In the genomic region with DNA sequence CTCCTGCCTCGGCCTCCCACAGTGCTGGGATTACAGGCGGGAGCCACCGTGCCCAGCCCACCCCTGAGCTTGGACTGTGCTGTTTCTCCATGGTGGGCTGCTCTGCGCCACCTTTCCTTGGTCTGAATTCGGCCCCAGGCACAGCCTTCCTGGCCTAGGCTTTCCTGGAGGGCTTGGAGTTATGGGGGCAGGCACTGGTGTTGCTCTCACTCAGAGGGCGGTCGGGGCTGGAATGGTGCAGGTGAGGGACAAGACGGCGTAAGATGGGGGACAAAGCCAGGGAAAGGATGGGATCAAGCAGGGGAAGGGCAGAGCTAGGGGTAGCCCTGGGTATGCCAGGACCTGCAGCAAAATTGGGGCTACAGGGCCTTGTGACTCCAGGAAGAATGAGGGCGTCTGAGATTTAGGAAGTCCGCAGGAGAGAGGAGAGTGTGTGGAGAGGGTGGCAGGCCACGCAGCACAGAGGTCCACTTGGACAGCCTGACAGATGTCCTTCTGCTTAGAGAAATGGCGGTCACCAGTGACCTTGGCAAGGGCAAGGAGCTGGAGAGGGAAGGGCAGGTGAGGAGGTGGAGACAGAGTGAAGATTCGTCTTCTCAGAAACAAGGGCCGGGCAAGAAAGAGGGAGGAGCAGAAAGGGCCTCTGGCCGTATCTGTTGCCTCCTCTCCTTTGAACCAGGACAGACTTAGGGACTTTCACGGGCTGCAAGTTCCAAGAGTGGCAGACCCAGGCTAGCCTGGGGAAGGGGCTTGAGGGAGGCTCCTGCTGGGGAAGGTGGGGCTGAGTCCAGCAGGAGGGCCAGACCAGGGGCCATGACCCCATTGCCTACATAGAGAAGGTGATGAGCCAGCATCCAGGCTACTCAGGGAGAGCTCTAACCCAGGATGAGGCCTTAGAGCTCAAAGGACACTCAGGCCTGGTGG, we compare ENCODE assay signal across 9 cellular contexts. TPM values are rescaled to one million over a fixed set of nuclear protein-coding genes. Genes with fewer than 3 reads are reported as not detected.
DNase-seq lines count a peak whose midpoint lies in the region; ATAC-seq and TF ChIP-seq lines count a peak whose summit lies in the region.
"Had no signal": no experiment of that assay in that cellular context is flagged by ENCODE, and none has a peak within 500 bp of the region (broad histone marks: within the 10 kb centered on the region; RNA-seq: fewer than 3 reads in every experiment).

No MANE protein-coding gene starts in this region.

- peaks cover 14% of the 10 kb centered on the region for H3K36me3 Mint-ChIP-seq in CD8-positive, alpha-beta T cell
- H3K36me3 Mint-ChIP-seq in endothelial cell (ENCODE audit: low read depth, unreplicated experiment) = peaks cover 11% of the 10 kb centered on the region

- POLR2A ChIA-PET in CD8-positive, alpha-beta T cell (lab: Charles Lee) = interaction anchor here (0.5 to 1.6 kb wide), 4 partner anchors 8 to 170 kb away, joined by 3 to 4 read pairs (median 4); partner anchors contain the start of genes AMDHD2, CCNF and KCTD5

- no peaks in the 10 kb centered on the region for H3K9me2 ChIP-seq in OCI-LY1 (ENCODE audit: low read depth, low read length)

- H3K4me2 ChIP-seq in OCI-LY1 (ENCODE audit: low read length) (peak overlapping the region; percentile 92; the same call in 1 of the 2 replicates), parathyroid adenoma (ENCODE audit: low read length) (peak overlapping the region; percentile 98)

- peak overlapping the region; percentile 71; the same call in 1 of the 2 replicates for H3K9ac ChIP-seq in OCI-LY1 (ENCODE audit: low read length)
- H3K9ac ChIP-seq in parathyroid adenoma = no peak overlapping the region

- peak overlapping the region; percentile 94 for H3K4me3 Mint-ChIP-seq in CD8-positive, alpha-beta T cell
- peak overlapping the region; percentile 89 for H3K4me3 Mint-ChIP-seq in endothelial cell (ENCODE audit: unreplicated experiment)

- H3K79me2 ChIP-seq in OCI-LY1 (ENCODE audit: insufficient read depth, low read length) = peaks cover 28% of the 10 kb centered on the region
- peaks cover 31% of the 10 kb centered on the region for H3K79me2 ChIP-seq in parathyroid adenoma

- H4K20me1 ChIP-seq in OCI-LY1 (ENCODE audit: insufficient read depth, low read length) = no peaks in the 10 kb centered on the region

- TF ChIP-seq CTCF in CD8-positive, alpha-beta T cell (IDR thresholded peaks at IDR 0.05) = no peak
- TF ChIP-seq CTCF in OCI-LY1 (IDR thresholded peaks at IDR 0.05; ENCODE audit: low read length) (no peak), endothelial cell (IDR thresholded peaks at IDR 0.05; ENCODE audit: unreplicated experiment) (no peak), parathyroid adenoma (IDR thresholded peaks at IDR 0.05) (no peak)

- H3K9me3 Mint-ChIP-seq in CD8-positive, alpha-beta T cell = no peaks in the 10 kb centered on the region
- H3K9me3 Mint-ChIP-seq in endothelial cell (ENCODE audit: unreplicated experiment) = no peaks in the 10 kb centered on the region

- H3K4me1 ChIP-seq in CD8-positive, alpha-beta T cell (ENCODE audit: insufficient read depth, low read length) = peaks cover 33% of the 10 kb centered on the region
- peaks cover 43% of the 10 kb centered on the region for H3K4me1 ChIP-seq in OCI-LY1 (ENCODE audit: insufficient read depth, low read length, severe bottlenecking)
- peaks cover 39% of the 10 kb centered on the region for H3K4me1 ChIP-seq in parathyroid adenoma

- H3F3A ChIP-seq in OCI-LY1 (ENCODE audit: insufficient read depth, low read length) = no peaks in the 10 kb centered on the region

- H2AFZ ChIP-seq in OCI-LY1 (ENCODE audit: low read length) (no peak overlapping the region), parathyroid adenoma (peak overlapping the region; percentile 92)

- no peaks in the 10 kb centered on the region for H3K27me3 ChIP-seq in CD8-positive, alpha-beta T cell (ENCODE audit: insufficient read depth, low read length)
- no peaks in the 10 kb centered on the region for H3K27me3 ChIP-seq in OCI-LY1 (ENCODE audit: insufficient read depth, low read length)
- H3K27me3 ChIP-seq in parathyroid adenoma (ENCODE audit: control insufficient read depth, insufficient read depth, low read length) = no peaks in the 10 kb centered on the region

- peaks cover 37% of the 10 kb centered on the region for H3K4me1 Mint-ChIP-seq in CD8-positive, alpha-beta T cell (ENCODE audit: low read depth)
- peaks cover 41% of the 10 kb centered on the region for H3K4me1 Mint-ChIP-seq in endothelial cell (ENCODE audit: unreplicated experiment)

- CTCF ChIA-PET in CD8-positive, alpha-beta T cell (lab: Charles Lee) = interaction anchor here (1.2 kb wide), 1 partner anchor 9 kb away, joined by 5 read pairs; no protein-coding TSS in a partner anchor

- DNase-seq in CD8-positive, alpha-beta T cell = no peak
- DNase-seq in endothelial cell (ENCODE audit: low spot score) (no peak), cerebellum (ENCODE audit: low spot score) (no peak), Kasumi-1 (lab: John Stamatoyannopoulos, UW) (no peak), NCI-H1694 (lab: John Stamatoyannopoulos, UW) (no peak)
- DNase-seq in stimulated activated CD4-positive, alpha-beta T cell treated with anti-CD3 and anti-CD28 coated beads, Interleukin-4, amount 100 ng/mL, for 4 hours = no peak
- DNase-seq: activated CD4-positive, CD25-positive, alpha-beta regulatory T cell treated with anti-CD3 and anti-CD28 coated beads, Interleukin-2, amount 50 U/mL, for 72 hours had no signal

- ATAC-seq in CD8-positive, alpha-beta T cell = no peak

- intact Hi-C loops in CD8-positive, alpha-beta T cell (cut with DNase I, micrococcal nuclease) = loop anchor here (2.0 to 10.0 kb wide), 4 partner anchors 37 to 727 kb away; partner anchors contain the start of genes NUBP2 (in 1 of the 2), PGP (in 1 of the 2), SPSB3 (in 1 of the 2) and TBC1D24 (in 1 of the 2)

- no peak overlapping the region for H3K27ac ChIP-seq in CD8-positive, alpha-beta T cell (ENCODE audit: low read depth, low read length)
- H3K27ac ChIP-seq in OCI-LY1 (ENCODE audit: low read depth, low read length, poor library complexity, severe bottlenecking) (peak overlapping the region; percentile 77), parathyroid adenoma (peak overlapping the region; percentile 99)

- H3K36me3 ChIP-seq in CD8-positive, alpha-beta T cell (ENCODE audit: insufficient read depth, low read length) = no peaks in the 10 kb centered on the region
- no peaks in the 10 kb centered on the region for H3K36me3 ChIP-seq in OCI-LY1 (ENCODE audit: insufficient read depth, low read length)
- H3K36me3 ChIP-seq in parathyroid adenoma (ENCODE audit: control insufficient read depth, insufficient read depth, low read length) = no peaks in the 10 kb centered on the region

- H3K27me3 Mint-ChIP-seq in CD8-positive, alpha-beta T cell (ENCODE audit: low read depth) = no peaks in the 10 kb centered on the region
- H3K27me3 Mint-ChIP-seq in endothelial cell (ENCODE audit: unreplicated experiment) = peaks cover 34% of the 10 kb centered on the region

- no peaks in the 10 kb centered on the region for H3K9me3 ChIP-seq in CD8-positive, alpha-beta T cell (ENCODE audit: low read length)
- H3K9me3 ChIP-seq in OCI-LY1 (ENCODE audit: low read length) (no peaks in the 10 kb centered on the region), parathyroid adenoma (ENCODE audit: control insufficient read depth, low read length) (no peaks in the 10 kb centered on the region)

- peak overlapping the region; percentile 97 for H3K27ac Mint-ChIP-seq in CD8-positive, alpha-beta T cell
- H3K27ac Mint-ChIP-seq in endothelial cell (ENCODE audit: unreplicated experiment) = peak overlapping the region; percentile 78

- peak overlapping the region; percentile 67 for H3K4me3 ChIP-seq in CD8-positive, alpha-beta T cell (ENCODE audit: low read depth, low read length)
- H3K4me3 ChIP-seq in OCI-LY1 (ENCODE audit: low read depth, low read length, poor library complexity, severe bottlenecking) (peak overlapping the region; percentile 75), parathyroid adenoma (ENCODE audit: low read depth, low read length) (peak overlapping the region; percentile 72)

RNA-seq across cellular contexts. Expression of gene ATP6V0C, which starts 1.5 kb away (rescaled TPM):
- total RNA-seq in CD8-positive, alpha-beta T cell = 100 to 1,000 TPM; 260 TPM
- 157 TPM for total RNA-seq in endothelial cell (ENCODE audit: unreplicated experiment)
- 23.9 TPM for total RNA-seq in cerebellum

RNA-seq across cellular contexts. Expression of gene AMDHD2, which starts 7.9 kb away (rescaled TPM):
- total RNA-seq in CD8-positive, alpha-beta T cell = 100 to 1,000 TPM; 212 to 226 TPM
- 53.3 TPM for total RNA-seq in endothelial cell (ENCODE audit: unreplicated experiment)
- total RNA-seq in cerebellum = 22.3 TPM

RNA-seq across cellular contexts. Expression of gene CEMP1, which starts 18.9 kb away (rescaled TPM):
- under 1 TPM; 0.46 to 0.47 TPM for total RNA-seq in CD8-positive, alpha-beta T cell
- not detected for total RNA-seq in endothelial cell (ENCODE audit: unreplicated experiment)
- not detected for total RNA-seq in cerebellum

RNA-seq across cellular contexts. Expression of gene PDPK1, which starts 25.6 kb away (rescaled TPM):
- 10 to 100 TPM; 42.3 to 49.2 TPM for total RNA-seq in CD8-positive, alpha-beta T cell
- total RNA-seq in endothelial cell (ENCODE audit: unreplicated experiment) = 33.6 TPM
- total RNA-seq in cerebellum = 29.7 TPM

RNA-seq across cellular contexts. Expression of gene TBC1D24, which starts 37.3 kb away (rescaled TPM):
- 1 to 10 TPM; 2.8 to 3.8 TPM for total RNA-seq in CD8-positive, alpha-beta T cell
- total RNA-seq in endothelial cell (ENCODE audit: unreplicated experiment) (17.3 TPM), cerebellum (30.4 TPM)
